8 cellular contexts compared by ENCODE assay signal in genomic region chr10:85548038-85548437, GRCh38.
A peak's percentile ranks its signal among the peaks of the same experiment; 100 is the strongest.
DNase-seq lines count a peak whose midpoint lies in the region; ATAC-seq and TF ChIP-seq lines count a peak whose summit lies in the region.

No MANE protein-coding gene starts in this region.

- no peak overlapping the region for H3K27ac ChIP-seq in Karpas-422 (ENCODE audit: low read length)
- H3K27ac ChIP-seq in SU-DHL-6 (ENCODE audit: low read depth, low read length): no peak overlapping the region
- no peak overlapping the region for H3K27ac ChIP-seq in psoas muscle

- no peak for ATAC-seq in activated T-cell treated with anti-CD3 and anti-CD28 coated beads, Interleukin-2, amount 50 U/mL, for 4 hours
- ATAC-seq in GM21825 (IDR thresholded peaks at IDR 0.05; ENCODE audit: unreplicated experiment) (peak; percentile 86), psoas muscle (peak in 2 of 4 donors; percentile 43 to 63)

- H3K9me3 ChIP-seq in Karpas-422 (ENCODE audit: low read length): no peaks in the 10 kb centered on the region
- no peaks in the 10 kb centered on the region for H3K9me3 ChIP-seq in SU-DHL-6 (ENCODE audit: insufficient read depth, low read length)
- H3K9me3 ChIP-seq in psoas muscle: no peaks in the 10 kb centered on the region

- H3K4me3 ChIP-seq in Karpas-422 (ENCODE audit: low read length) (no peak overlapping the region), SU-DHL-6 (ENCODE audit: insufficient read depth, low read length, poor library complexity, severe bottlenecking) (no peak overlapping the region), fibroblast of pulmonary artery (replicated peaks; ENCODE audit: low read depth, low read length) (no peak overlapping the region), psoas muscle (no peak overlapping the region)

- peak; percentile 32 for TF ChIP-seq CTCF in SU-DHL-6 (IDR thresholded peaks at IDR 0.05; ENCODE audit: insufficient read depth, low read length, poor library complexity, severe bottlenecking)
- TF ChIP-seq CTCF in fibroblast of pulmonary artery (IDR thresholded peaks at IDR 0.05; ENCODE audit: low read length, missing control alignments): peak; percentile 14
- TF ChIP-seq CTCF in psoas muscle (IDR thresholded peaks at IDR 0.05): peak; percentile 31

- H3K27me3 ChIP-seq in Karpas-422 (ENCODE audit: low read length) (no peaks in the 10 kb centered on the region), SU-DHL-6 (ENCODE audit: low read length) (no peaks in the 10 kb centered on the region), psoas muscle (ENCODE audit: insufficient read depth in 3 of 3, low read length in 2 of 3) (no peaks in the 10 kb centered on the region)

- H3K79me2 ChIP-seq in Karpas-422 (ENCODE audit: low read length): no peaks in the 10 kb centered on the region
- H3K79me2 ChIP-seq in SU-DHL-6 (ENCODE audit: insufficient read depth, low read length): no peaks in the 10 kb centered on the region

- H4K20me1 ChIP-seq in Karpas-422 (ENCODE audit: insufficient read depth, low read depth, low read length): no peaks in the 10 kb centered on the region
- H4K20me1 ChIP-seq in SU-DHL-6 (ENCODE audit: low read depth, low read length): no peaks in the 10 kb centered on the region

- no peaks in the 10 kb centered on the region for H3F3A ChIP-seq in SU-DHL-6 (ENCODE audit: insufficient read depth)

- peak; percentile 4 for DNase-seq in activated T-cell treated with anti-CD3 and anti-CD28 coated beads, Interleukin-2, amount 50 U/mL, for 4 hours
- no peak for DNase-seq in activated T-cell treated with anti-CD3 and anti-CD28 coated beads, Interleukin-2, amount 50 U/mL, for 24 hours
- peak; percentile 65 for DNase-seq in Karpas-422
- peak; percentile 24 for DNase-seq in fibroblast of pulmonary artery (ENCODE audit: low read depth)
- DNase-seq in psoas muscle: no peak
- no peak for DNase-seq in NCI-H524 treated with DMSO at 0.1 percent for 48 hours (lab: John Stamatoyannopoulos, UW)

- H3K4me3 Mint-ChIP-seq in activated T-cell treated with anti-CD3 and anti-CD28 coated beads, Interleukin-2, amount 50 U/mL, for 4 hours: no peak overlapping the region
- H3K4me3 Mint-ChIP-seq in activated T-cell treated with anti-CD3 and anti-CD28 coated beads, Interleukin-2, amount 50 U/mL, for 24 hours: no peak overlapping the region

- H3K4me2 ChIP-seq in Karpas-422 (ENCODE audit: low read depth, low read length, poor library complexity, severe bottlenecking): no peak overlapping the region
- no peak overlapping the region for H3K4me2 ChIP-seq in SU-DHL-6 (ENCODE audit: low read depth, low read length, poor library complexity, severe bottlenecking)

- no peak overlapping the region for H3K9ac ChIP-seq in Karpas-422 (ENCODE audit: low read length)
- H3K9ac ChIP-seq in SU-DHL-6 (ENCODE audit: low read length): no peak overlapping the region

- no peak overlapping the region for H2AFZ ChIP-seq in Karpas-422 (ENCODE audit: low read length)
- no peak overlapping the region for H2AFZ ChIP-seq in SU-DHL-6 (ENCODE audit: low read depth, low read length, severe bottlenecking)

- peaks cover 7% of the 10 kb centered on the region for H3K27me3 Mint-ChIP-seq in activated T-cell treated with anti-CD3 and anti-CD28 coated beads, Interleukin-2, amount 50 U/mL, for 4 hours (ENCODE audit: low read depth)
- H3K27me3 Mint-ChIP-seq in activated T-cell treated with anti-CD3 and anti-CD28 coated beads, Interleukin-2, amount 50 U/mL, for 24 hours: peaks cover 34% of the 10 kb centered on the region

- H3K27ac Mint-ChIP-seq in activated T-cell treated with anti-CD3 and anti-CD28 coated beads, Interleukin-2, amount 50 U/mL, for 24 hours: no peak overlapping the region

- no peaks in the 10 kb centered on the region for H3K4me1 Mint-ChIP-seq in activated T-cell treated with anti-CD3 and anti-CD28 coated beads, Interleukin-2, amount 50 U/mL, for 4 hours (ENCODE audit: low read depth)
- H3K4me1 Mint-ChIP-seq in activated T-cell treated with anti-CD3 and anti-CD28 coated beads, Interleukin-2, amount 50 U/mL, for 24 hours (ENCODE audit: low read depth): no peaks in the 10 kb centered on the region

- H3K4me1 ChIP-seq in Karpas-422 (ENCODE audit: low read length) (no peaks in the 10 kb centered on the region), psoas muscle (no peaks in the 10 kb centered on the region)

- intact Hi-C loops in psoas muscle (cut with DNase I): loop anchor here (5.0 kb wide), 1 partner anchor 829 kb away; no protein-coding TSS in a partner anchor

- H3K9me3 Mint-ChIP-seq in activated T-cell treated with anti-CD3 and anti-CD28 coated beads, Interleukin-2, amount 50 U/mL, for 4 hours: no peaks in the 10 kb centered on the region
- H3K9me3 Mint-ChIP-seq in activated T-cell treated with anti-CD3 and anti-CD28 coated beads, Interleukin-2, amount 50 U/mL, for 24 hours: no peaks in the 10 kb centered on the region

- no peaks in the 10 kb centered on the region for H3K36me3 ChIP-seq in Karpas-422 (ENCODE audit: insufficient read depth, low read length)
- H3K36me3 ChIP-seq in SU-DHL-6 (ENCODE audit: low read length): no peaks in the 10 kb centered on the region
- H3K36me3 ChIP-seq in psoas muscle (ENCODE audit: insufficient read depth in 1 of 2, low read depth in 1 of 2): no peaks in the 10 kb centered on the region

- H3K9me2 ChIP-seq in Karpas-422 (replicated peaks; ENCODE audit: insufficient read depth, low read length) (no peaks in the 10 kb centered on the region), SU-DHL-6 (replicated peaks; ENCODE audit: insufficient read depth, low read length) (no peaks in the 10 kb centered on the region)

- H3K36me3 Mint-ChIP-seq in activated T-cell treated with anti-CD3 and anti-CD28 coated beads, Interleukin-2, amount 50 U/mL, for 4 hours (ENCODE audit: insufficient read depth): no peaks in the 10 kb centered on the region
- no peaks in the 10 kb centered on the region for H3K36me3 Mint-ChIP-seq in activated T-cell treated with anti-CD3 and anti-CD28 coated beads, Interleukin-2, amount 50 U/mL, for 24 hours (ENCODE audit: low read depth)

- WGBS in psoas muscle, 3 donors: 19 to 29% (median 21%) methylated on average over 2 of the region's 2 CpGs

Comparison
In these comparisons a context has a peak if more than half of its experiments do, and no peak if none do; other contexts are left out.
1. DNase-seq: peak in activated T-cell treated with anti-CD3 and anti-CD28 coated beads, Interleukin-2, amount 50 U/mL, for 4 hours (single experiment), Karpas-422 (single experiment) and fibroblast of pulmonary artery (single experiment); none in activated T-cell treated with anti-CD3 and anti-CD28 coated beads, Interleukin-2, amount 50 U/mL, for 24 hours (single experiment), psoas muscle (0 of 2) and NCI-H524 treated with DMSO at 0.1 percent for 48 hours (single experiment).
2. Peak in every context shown above with its lines, with median percentiles within 50 percentile points of each other: CTCF ChIP-seq.